1 cellular context compared by ENCODE assay signal in genomic region chr11:32427616-32427934, GRCh38.
TF ChIP-seq lines count a peak whose summit lies in the region.

No MANE protein-coding gene starts in this region.

TF ChIP-seq in WTC11, 78 proteins besides CTCF, POLR2A, EP300 and RAD21 (continued from another document):
- no peak for TF ChIP-seq FOXP4 (CRISPR knock-in tag; IDR thresholded peaks at IDR 0.05)
- TF ChIP-seq TEAD1 (CRISPR knock-in tag; IDR thresholded peaks at IDR 0.05) = no peak
